In the genomic region with DNA sequence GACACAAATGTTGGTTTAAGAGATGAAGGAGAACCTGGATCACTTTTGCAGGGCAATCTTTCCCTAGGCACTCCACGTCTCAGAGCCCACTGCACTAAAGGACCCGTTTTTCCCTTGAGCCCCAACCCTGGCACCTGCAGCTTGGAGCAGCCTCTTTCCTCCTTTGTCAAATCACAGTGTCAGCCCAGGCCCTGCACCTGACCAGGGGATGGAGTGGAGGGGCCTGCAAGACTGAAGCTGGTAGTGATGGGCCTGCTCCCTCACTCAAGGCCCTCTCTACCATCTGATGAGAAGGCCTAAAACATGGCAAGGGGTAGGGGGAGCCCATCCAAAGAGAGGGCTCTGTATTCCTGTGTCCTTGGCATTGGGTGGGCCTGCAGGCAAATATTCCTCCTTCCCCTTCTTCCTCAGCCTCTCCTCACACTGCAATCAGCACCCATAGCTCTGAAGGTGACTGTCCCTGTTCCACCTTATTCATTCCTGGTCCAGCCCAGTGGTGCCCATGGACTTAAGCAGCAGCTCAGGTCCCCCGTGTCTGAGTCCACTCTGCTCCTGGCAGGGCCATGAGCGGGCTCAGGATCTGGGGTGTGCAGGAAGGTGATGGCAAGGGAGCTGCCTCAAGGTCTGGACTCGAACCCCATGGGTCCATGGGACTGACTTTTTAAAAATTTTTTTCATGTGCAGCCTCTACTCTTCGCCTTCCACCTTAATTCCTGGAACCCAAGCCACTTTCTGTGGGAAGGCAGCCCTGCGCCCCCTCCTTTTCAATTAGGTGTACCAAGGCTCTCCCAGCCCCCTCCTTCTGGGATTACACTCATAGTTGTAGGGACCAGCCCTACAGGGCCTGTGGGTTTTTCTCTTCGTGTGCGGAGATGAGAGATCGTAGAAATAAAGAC, we compare ENCODE assay signal across 24 cellular contexts. TPM values are rescaled to one million over a fixed set of nuclear protein-coding genes. Genes with fewer than 3 reads are reported as not detected.
"Had no signal": no experiment of that assay in that cellular context is flagged by ENCODE, and none has a peak within 500 bp of the region (broad histone marks: within the 10 kb centered on the region; RNA-seq: fewer than 3 reads in every experiment).

No MANE protein-coding gene starts in this region.

- H3K4me3 Mint-ChIP-seq: activated CD8-positive, alpha-beta T cell treated with anti-CD3 and anti-CD28 coated beads, Interleukin-2, amount 10 ng/mL, durations not matched to agents 7 days and 5 days; activated naive CD8-positive, alpha-beta T cell treated with anti-CD3 and anti-CD28 coated beads, Interleukin-2, amount 50 U/mL, for 24 hours; activated T-cell treated with anti-CD3 and anti-CD28 coated beads, Interleukin-2, amount 50 U/mL, for 24 hours; activated T-helper 1 cell treated with anti-CD3 and anti-CD28 coated beads, Interleukin-12 subunit alpha, Interleukin-12 subunit beta, Interleukin-2, Interleukin-4 antibody, amounts not matched to agents 30 ng/mL and 10 ng/mL and 1 ng/mL, durations not matched to agents 14 hours and 24 hours and 36 hours; T-cell had no signal

- H3K36me3 Mint-ChIP-seq: T-cell had no signal

- H3K4me1 Mint-ChIP-seq: T-cell had no signal

- H3K9me3 Mint-ChIP-seq: activated naive CD4-positive, alpha-beta T cell treated with anti-CD3 and anti-CD28 coated beads, Interleukin-2, amount 50 U/mL, for 72 hours; activated naive CD8-positive, alpha-beta T cell treated with anti-CD3 and anti-CD28 coated beads, Interleukin-2, amount 50 U/mL, for 24 hours; activated T-cell treated with anti-CD3 and anti-CD28 coated beads, Interleukin-2, amount 50 U/mL, for 24 hours; activated T-helper 1 cell treated with anti-CD3 and anti-CD28 coated beads, Interleukin-12 subunit alpha, Interleukin-12 subunit beta, Interleukin-2, Interleukin-4 antibody, amounts not matched to agents 30 ng/mL and 10 ng/mL and 1 ng/mL, durations not matched to agents 14 hours and 24 hours and 36 hours; T-cell had no signal

- H3K27ac Mint-ChIP-seq: activated CD8-positive, alpha-beta T cell treated with anti-CD3 and anti-CD28 coated beads, Interleukin-2, amount 10 ng/mL, durations not matched to agents 7 days and 5 days; activated naive CD4-positive, alpha-beta T cell treated with anti-CD3 and anti-CD28 coated beads, Interleukin-2, amount 50 U/mL, for 72 hours; activated naive CD8-positive, alpha-beta T cell treated with anti-CD3 and anti-CD28 coated beads, Interleukin-2, amount 50 U/mL, for 24 hours; activated T-cell treated with anti-CD3 and anti-CD28 coated beads, Interleukin-2, amount 50 U/mL, for 24 hours; activated T-helper 1 cell treated with anti-CD3 and anti-CD28 coated beads, Interleukin-12 subunit alpha, Interleukin-12 subunit beta, Interleukin-2, Interleukin-4 antibody, amounts not matched to agents 30 ng/mL and 10 ng/mL and 1 ng/mL, durations not matched to agents 14 hours and 24 hours and 36 hours; T-cell had no signal

- ATAC-seq: activated CD4-positive, CD25-positive, alpha-beta regulatory T cell treated with anti-CD3 and anti-CD28 coated beads, Interleukin-2, amount 50 U/mL, for 24 hours; activated CD8-positive, alpha-beta T cell treated with anti-CD3 and anti-CD28 coated beads, Interleukin-2, amount 10 ng/mL, durations not matched to agents 7 days and 5 days; activated naive CD4-positive, alpha-beta T cell treated with anti-CD3 and anti-CD28 coated beads, Interleukin-2, amount 50 U/mL, for 72 hours; activated naive CD8-positive, alpha-beta T cell treated with anti-CD3 and anti-CD28 coated beads, Interleukin-2, amount 50 U/mL, for 24 hours; body of pancreas; T-cell had no signal

- DNase-seq: activated CD4-positive, alpha-beta T cell treated with anti-CD3 and anti-CD28 coated beads for 4 hours; activated CD4-positive, alpha-beta T cell treated with anti-CD3 and anti-CD28 coated beads, Interleukin-2, amount 50 U/mL, for 4 hours; activated CD8-positive, alpha-beta T cell treated with anti-CD3 and anti-CD28 coated beads, Interleukin-2, amount 10 ng/mL, durations not matched to agents 7 days and 5 days; activated effector memory CD4-positive, alpha-beta T cell treated with Interleukin-2 at 50 U/mL for 16 hours; activated naive CD4-positive, alpha-beta T cell treated with Interleukin-2 at 50 U/mL for 16 hours; activated naive CD8-positive, alpha-beta T cell treated with anti-CD3 and anti-CD28 coated beads, Interleukin-2, amount 50 U/mL, for 24 hours; activated T-cell treated with anti-CD3 and anti-CD28 coated beads, Interleukin-2, amount 50 U/mL, for 24 hours; amniotic stem cell; body of pancreas; MM.1S; NCI-H1105; NCI-H1436; NCI-H1694 treated with DMSO at 0.1 percent for 48 hours; NCI-H2029 treated with DMSO at 0.1 percent for 48 hours; NCI-H345; NCI-H510A; NCI-H526 treated with DMSO at 0.1 percent for 48 hours; T-cell had no signal

RNA-seq across cellular contexts. Expression of gene RAET1G, which starts 6.7 kb away (rescaled TPM):
- total RNA-seq: activated CD8-positive, alpha-beta T cell treated with anti-CD3 and anti-CD28 coated beads, Interleukin-2, amount 10 ng/mL, durations not matched to agents 7 days and 5 days; activated naive CD4-positive, alpha-beta T cell treated with anti-CD3 and anti-CD28 coated beads, Interleukin-2, amount 50 U/mL, for 72 hours; ascending aorta; body of pancreas; OCI-LY7; T-cell; T-helper 2 cell treated with Interferon-gamma antibody and Interleukin-4, amounts not matched to agents 100 ng/mL and 5 ng/mL, for 36 hours had no signal

RNA-seq across cellular contexts. Expression of gene RAET1E, which starts 18.3 kb away (rescaled TPM):
- total RNA-seq: activated CD8-positive, alpha-beta T cell treated with anti-CD3 and anti-CD28 coated beads, Interleukin-2, amount 10 ng/mL, durations not matched to agents 7 days and 5 days; activated T-helper 1 cell treated with anti-CD3 and anti-CD28 coated beads, Interleukin-12 subunit alpha, Interleukin-12 subunit beta, Interleukin-2, Interleukin-4 antibody, amounts not matched to agents 30 ng/mL and 10 ng/mL and 1 ng/mL, durations not matched to agents 14 hours and 24 hours and 36 hours; ascending aorta; body of pancreas; OCI-LY7; T-cell; T-helper 2 cell treated with Interferon-gamma antibody and Interleukin-4, amounts not matched to agents 100 ng/mL and 5 ng/mL, for 36 hours had no signal

RNA-seq across cellular contexts. Expression of gene ULBP2, which starts 25.6 kb away (rescaled TPM):
- total RNA-seq: ascending aorta had no signal

RNA-seq across cellular contexts. Expression of gene ULBP1, which starts 47.5 kb away (rescaled TPM):
- total RNA-seq: body of pancreas had no signal
